In genomic region chr3:185397676-185398075, GRCh38 we compare ENCODE assay signal across 23 cellular contexts. TPM values are rescaled to one million over a fixed set of nuclear protein-coding genes. Genes with fewer than 3 reads are reported as not detected.
DNase-seq lines count a peak whose midpoint lies in the region; TF ChIP-seq lines count a peak whose summit lies in the region.
"Had no signal": no experiment of that assay in that cellular context is flagged by ENCODE, and none has a peak within 500 bp of the region (broad histone marks: within the 10 kb centered on the region; RNA-seq: fewer than 3 reads in every experiment).

No MANE protein-coding gene starts in this region.

- WGBS in testis, 2 donors: 84 to 89% methylated on average over 6 of the region's 6 CpGs

- intact Hi-C loops in testis (cut with DNase I; ENCODE audit: low total_unique reads): no loop called here

- DNase-seq in C1 segment of cervical spinal cord (lab: John Stamatoyannopoulos, UW): peak in 12 of 14 donors; percentile 8 to 81 (median 46)
- peak; percentile 81 for DNase-seq in NCI-H446 treated with DMSO at 0.1 percent for 48 hours (lab: John Stamatoyannopoulos, UW)
- DNase-seq in cerebellar cortex (ENCODE audit: low spot score): peak; percentile 62
- DNase-seq in medulla oblongata (ENCODE audit: extremely low spot score): peak; percentile 81
- no peak for DNase-seq in testis
- no peak for DNase-seq in coronary artery (ENCODE audit: low spot score)
- no peak for DNase-seq in NAMALWA (ENCODE audit: low spot score)
- no peak for DNase-seq in activated CD4-positive, alpha-beta T cell treated with anti-CD3 and anti-CD28 coated beads, Interleukin-2, amount 10 ng/mL, durations not matched to agents 7 days and 5 days
- DNase-seq: activated B cell treated with CpG ODN at 0.5 μM for 24 hours; activated CD8-positive, alpha-beta memory T cell treated with anti-CD3 and anti-CD28 coated beads for 24 hours; CD8-positive, alpha-beta memory T cell; colonic mucosa; foreskin fibroblast; left lung; NCI-H1417; NCI-H345; SJCRH30; stimulated activated CD4-positive, alpha-beta T cell treated with anti-CD3 and anti-CD28 coated beads, Interleukin-2, amount 100 ng/mL, for 24 hours; stimulated activated naive CD8-positive, alpha-beta T cell treated with anti-CD3 and anti-CD28 coated beads, Interleukin-15, amount 100 ng/mL, for 72 hours had no signal

- no peaks in the 10 kb centered on the region for H3K9me3 ChIP-seq in testis
- H3K9me3 ChIP-seq: colonic mucosa, left lung, pancreas, SJCRH30, vagina had no signal

- no peak overlapping the region for H3K4me3 ChIP-seq in testis
- H3K4me3 ChIP-seq in coronary artery: no peak overlapping the region
- H3K4me3 ChIP-seq: colonic mucosa, GM23338, left lung, pancreas, SJCRH30, vagina had no signal

- peaks cover 2% of the 10 kb centered on the region for H3K27me3 Mint-ChIP-seq in activated CD4-positive, alpha-beta T cell treated with anti-CD3 and anti-CD28 coated beads, Interleukin-2, amount 10 ng/mL, durations not matched to agents 7 days and 5 days
- H3K27me3 Mint-ChIP-seq: activated B cell treated with CpG ODN at 0.5 μM for 24 hours; activated T-helper 17 cell treated with anti-CD3 and anti-CD28 coated beads, Interleukin-2, amount 50 U/mL, for 72 hours; stimulated activated naive CD8-positive, alpha-beta T cell treated with anti-CD3 and anti-CD28 coated beads, Interleukin-15, amount 100 ng/mL, for 72 hours had no signal

- H3K36me3 Mint-ChIP-seq in activated CD4-positive, alpha-beta T cell treated with anti-CD3 and anti-CD28 coated beads, Interleukin-2, amount 10 ng/mL, durations not matched to agents 7 days and 5 days (ENCODE audit: low read depth): no peaks in the 10 kb centered on the region
- H3K36me3 Mint-ChIP-seq: CD8-positive, alpha-beta memory T cell had no signal

- H3K27ac Mint-ChIP-seq in activated CD4-positive, alpha-beta T cell treated with anti-CD3 and anti-CD28 coated beads, Interleukin-2, amount 10 ng/mL, durations not matched to agents 7 days and 5 days: no peak overlapping the region
- H3K27ac Mint-ChIP-seq: activated B cell treated with CpG ODN at 0.5 μM for 24 hours; activated T-helper 17 cell treated with anti-CD3 and anti-CD28 coated beads, Interleukin-2, amount 50 U/mL, for 72 hours; CD8-positive, alpha-beta memory T cell; GM23338; stimulated activated naive CD8-positive, alpha-beta T cell treated with anti-CD3 and anti-CD28 coated beads, Interleukin-15, amount 100 ng/mL, for 72 hours had no signal

- no peaks in the 10 kb centered on the region for H3K36me3 ChIP-seq in testis (ENCODE audit: low read depth, missing control alignments)
- H3K36me3 ChIP-seq: colonic mucosa, left lung, pancreas, SJCRH30, vagina had no signal

- CTCF ChIA-PET in activated CD4-positive, alpha-beta T cell treated with anti-CD3 and anti-CD28 coated beads, Interleukin-2, amount 10 ng/mL, durations not matched to agents 7 days and 5 days (lab: Charles Lee): no interaction called here

- H3K4me1 Mint-ChIP-seq in activated CD4-positive, alpha-beta T cell treated with anti-CD3 and anti-CD28 coated beads, Interleukin-2, amount 10 ng/mL, durations not matched to agents 7 days and 5 days: no peaks in the 10 kb centered on the region
- H3K4me1 Mint-ChIP-seq: activated B cell treated with CpG ODN at 0.5 μM for 24 hours; activated T-helper 17 cell treated with anti-CD3 and anti-CD28 coated beads, Interleukin-2, amount 50 U/mL, for 72 hours; CD8-positive, alpha-beta memory T cell; GM23338; stimulated activated naive CD8-positive, alpha-beta T cell treated with anti-CD3 and anti-CD28 coated beads, Interleukin-15, amount 100 ng/mL, for 72 hours had no signal

- H3K27me3 ChIP-seq in testis: no peaks in the 10 kb centered on the region
- H3K27me3 ChIP-seq: colonic mucosa, left lung, pancreas, SJCRH30, vagina had no signal

- H3K4me3 Mint-ChIP-seq in activated CD4-positive, alpha-beta T cell treated with anti-CD3 and anti-CD28 coated beads, Interleukin-2, amount 10 ng/mL, durations not matched to agents 7 days and 5 days: no peak overlapping the region
- H3K4me3 Mint-ChIP-seq: activated B cell treated with CpG ODN at 0.5 μM for 24 hours; activated T-helper 17 cell treated with anti-CD3 and anti-CD28 coated beads, Interleukin-2, amount 50 U/mL, for 72 hours; CD8-positive, alpha-beta memory T cell; GM23338; stimulated activated naive CD8-positive, alpha-beta T cell treated with anti-CD3 and anti-CD28 coated beads, Interleukin-15, amount 100 ng/mL, for 72 hours had no signal

- no peaks in the 10 kb centered on the region for H3K9me3 Mint-ChIP-seq in activated CD4-positive, alpha-beta T cell treated with anti-CD3 and anti-CD28 coated beads, Interleukin-2, amount 10 ng/mL, durations not matched to agents 7 days and 5 days
- H3K9me3 Mint-ChIP-seq: activated B cell treated with CpG ODN at 0.5 μM for 24 hours; activated T-helper 17 cell treated with anti-CD3 and anti-CD28 coated beads, Interleukin-2, amount 50 U/mL, for 72 hours; CD8-positive, alpha-beta memory T cell; GM23338; stimulated activated naive CD8-positive, alpha-beta T cell treated with anti-CD3 and anti-CD28 coated beads, Interleukin-15, amount 100 ng/mL, for 72 hours had no signal

- POLR2A ChIA-PET in activated CD4-positive, alpha-beta T cell treated with anti-CD3 and anti-CD28 coated beads, Interleukin-2, amount 10 ng/mL, durations not matched to agents 7 days and 5 days (lab: Charles Lee): no interaction called here

- H3K4me1 ChIP-seq in testis: peaks cover 3% of the 10 kb centered on the region
- H3K4me1 ChIP-seq: colonic mucosa had no signal

- H3K27ac ChIP-seq in testis (no peak overlapping the region), coronary artery (no peak overlapping the region)
- H3K27ac ChIP-seq: colonic mucosa, left lung, SJCRH30, vagina had no signal

- TF ChIP-seq CTCF in testis (IDR thresholded peaks at IDR 0.05) (no peak), coronary artery (IDR thresholded peaks at IDR 0.05) (no peak)

- no peak for TF ChIP-seq POLR2A in testis (IDR thresholded peaks at IDR 0.05)

RNA-seq across cellular contexts. Expression of gene MAP3K13, which starts 34.7 kb away (rescaled TPM):
- total RNA-seq in testis: 10 to 100 TPM; 43.7 to 66.5 TPM
- 37.1 TPM for polyA plus RNA-seq in testis (ENCODE audit: insufficient read depth, low read depth, low replicate concordance)
- 10 to 100 TPM; 10.2 to 13.1 TPM for total RNA-seq in activated CD4-positive, alpha-beta T cell treated with anti-CD3 and anti-CD28 coated beads, Interleukin-2, amount 10 ng/mL, durations not matched to agents 7 days and 5 days

Comparison
In these comparisons a context has a peak if more than half of its experiments do, and no peak if none do; other contexts are left out.
1. DNase-seq: peak in C1 segment of cervical spinal cord (12 of 14), NCI-H446 treated with DMSO at 0.1 percent for 48 hours (single experiment), cerebellar cortex (single experiment) and medulla oblongata (single experiment); none in testis (single experiment), coronary artery (single experiment), NAMALWA (single experiment) and activated CD4-positive, alpha-beta T cell treated with anti-CD3 and anti-CD28 coated beads, Interleukin-2, amount 10 ng/mL, durations not matched to agents 7 days and 5 days (single experiment).